In genomic region chr1:203360772-203361171, GRCh38 we compare ENCODE assay signal across 16 cellular contexts. TPM values are rescaled to one million over a fixed set of nuclear protein-coding genes. Genes with fewer than 3 reads are reported as not detected.
DNase-seq lines count a peak whose midpoint lies in the region; ATAC-seq and TF ChIP-seq lines count a peak whose summit lies in the region.
"Had no signal": no experiment of that assay in that cellular context is flagged by ENCODE, and none has a peak within 500 bp of the region (broad histone marks: within the 10 kb centered on the region; RNA-seq: fewer than 3 reads in every experiment).

No MANE protein-coding gene starts in this region.

- H3K4me2 ChIP-seq in OCI-LY7 (ENCODE audit: low read length) = no peak overlapping the region

- intact Hi-C loops in OCI-LY7 (cut with micrococcal nuclease; ENCODE audit: unreplicated experiment) = no loop called here
- intact Hi-C loops in stomach (cut with DNase I; ENCODE audit: low total_unique reads) = no loop called here

- H4K20me1 ChIP-seq in OCI-LY7 (ENCODE audit: insufficient read depth, low read length) = no peaks in the 10 kb centered on the region
- H4K20me1 ChIP-seq: BLaER1 treated with 17β-estradiol and CSF1 and Interleukin-3, amounts not matched to agents 10 nM and 100 nM had no signal

- H3K9me3 Mint-ChIP-seq in stimulated activated naive B cell treated with anti-CD40 and anti-IgM and Interleukin-4, amounts not matched to agents 10 μg/mL and 1 μg/mL and 100 μg/mL, for 72 hours = peaks cover 4 to 7% of the 10 kb centered on the region in 2 donors

- H3K27ac ChIP-seq in subcutaneous abdominal adipose tissue (ENCODE audit: low read depth, low read length) (peak overlapping the region; percentile 31), OCI-LY7 (ENCODE audit: low read depth, low read length, poor library complexity, severe bottlenecking) (no peak overlapping the region), stomach (no peak overlapping the region)
- H3K27ac ChIP-seq: BLaER1 treated with 17β-estradiol and CSF1 and Interleukin-3, amounts not matched to agents 10 nM and 100 nM had no signal

- no peak overlapping the region for H3K4me3 Mint-ChIP-seq in stimulated activated naive B cell treated with anti-CD40 and anti-IgM and Interleukin-4, amounts not matched to agents 10 μg/mL and 1 μg/mL and 100 μg/mL, for 72 hours

- H3K9me3 ChIP-seq in subcutaneous abdominal adipose tissue (ENCODE audit: control insufficient read depth in 5 of 5, low read length in 5 of 5) (no peaks in the 10 kb centered on the region), OCI-LY7 (ENCODE audit: low read length) (no peaks in the 10 kb centered on the region), stomach (no peaks in the 10 kb centered on the region)
- H3K9me3 ChIP-seq: HAP-1 had no signal

- H3K27ac Mint-ChIP-seq in stimulated activated naive B cell treated with anti-CD40 and anti-IgM and Interleukin-4, amounts not matched to agents 10 μg/mL and 1 μg/mL and 100 μg/mL, for 72 hours = no peak overlapping the region

- peaks cover 12 to 21% of the 10 kb centered on the region in 2 donors for H3K4me1 Mint-ChIP-seq in stimulated activated naive B cell treated with anti-CD40 and anti-IgM and Interleukin-4, amounts not matched to agents 10 μg/mL and 1 μg/mL and 100 μg/mL, for 72 hours

- peaks cover 0 to 6% of the 10 kb centered on the region in 2 donors for H3K36me3 Mint-ChIP-seq in stimulated activated naive B cell treated with anti-CD40 and anti-IgM and Interleukin-4, amounts not matched to agents 10 μg/mL and 1 μg/mL and 100 μg/mL, for 72 hours

- H3K27me3 Mint-ChIP-seq in stimulated activated naive B cell treated with anti-CD40 and anti-IgM and Interleukin-4, amounts not matched to agents 10 μg/mL and 1 μg/mL and 100 μg/mL, for 72 hours = peaks cover 10 to 23% of the 10 kb centered on the region in 2 donors

- POLR2A ChIA-PET in OCI-LY7 (lab: Charles Lee) = interaction anchor here (0.5 to 0.8 kb wide), 4 partner anchors 21 to 215 kb away, joined by 3 to 7 read pairs (median 4); no protein-coding TSS in a partner anchor

- CTCF ChIA-PET in OCI-LY7 (lab: Charles Lee; ENCODE audit: unreplicated experiment) = no interaction called here

- no peak overlapping the region for H2AFZ ChIP-seq in OCI-LY7 (ENCODE audit: low read length)

- H3K9ac ChIP-seq in subcutaneous abdominal adipose tissue (ENCODE audit: low read length in 5 of 5) = no peak overlapping the region
- H3K9ac ChIP-seq: BLaER1 treated with 17β-estradiol and CSF1 and Interleukin-3, amounts not matched to agents 10 nM and 100 nM had no signal

- H3K9me2 ChIP-seq in OCI-LY7 (ENCODE audit: insufficient read depth, low read length) = no peaks in the 10 kb centered on the region

- H3K4me3 ChIP-seq in subcutaneous abdominal adipose tissue (ENCODE audit: low read depth in 1 of 5, low read length in 5 of 5) = no peak overlapping the region
- H3K4me3 ChIP-seq in OCI-LY7 (ENCODE audit: low read depth, low read length, poor library complexity, severe bottlenecking) = no peak overlapping the region
- H3K4me3 ChIP-seq in stomach = no peak overlapping the region
- H3K4me3 ChIP-seq: BLaER1 treated with 17β-estradiol and CSF1 and Interleukin-3, amounts not matched to agents 10 nM and 100 nM; HAP-1 had no signal

- no TSS peak for BruUV-seq in OCI-LY7 (replicated peaks; lab: Mats Ljungman, UMichigan)

- no peak for TF ChIP-seq EP300 in stomach (IDR thresholded peaks at IDR 0.05)

- H3K27me3 ChIP-seq in subcutaneous abdominal adipose tissue (ENCODE audit: control insufficient read depth in 5 of 5, insufficient read depth in 4 of 5, low read length in 5 of 5) (no peaks in the 10 kb centered on the region), stomach (peaks cover 0 to 8% (median 0%) of the 10 kb centered on the region in 3 donors)
- H3K27me3 ChIP-seq: BLaER1 treated with 17β-estradiol and CSF1 and Interleukin-3, amounts not matched to agents 10 nM and 100 nM had no signal

- TF ChIP-seq POLR2A in stomach (IDR thresholded peaks at IDR 0.05) = no peak

- ATAC-seq in stimulated activated naive B cell treated with anti-CD40 and anti-IgM and Interleukin-4, amounts not matched to agents 10 μg/mL and 1 μg/mL and 100 μg/mL, for 72 hours (replicated peaks) = no peak

- peaks cover 1 to 44% (median 27%) of the 10 kb centered on the region in 5 donors for H3K4me1 ChIP-seq in subcutaneous abdominal adipose tissue (ENCODE audit: control insufficient read depth in 5 of 5, insufficient read depth in 5 of 5, low read length in 5 of 5)
- H3K4me1 ChIP-seq in OCI-LY7 (ENCODE audit: insufficient read depth, low read length, poor library complexity, severe bottlenecking) = peaks cover 20% of the 10 kb centered on the region
- peaks cover 0 to 5% (median 2%) of the 10 kb centered on the region in 4 donors for H3K4me1 ChIP-seq in stomach
- H3K4me1 ChIP-seq: HAP-1 had no signal

- peak; percentile 7 for DNase-seq in NCI-H146 (lab: John Stamatoyannopoulos, UW)
- DNase-seq in NCI-H146 treated with DMSO at 0.1 percent for 48 hours (lab: John Stamatoyannopoulos, UW; ENCODE audit: unreplicated experiment) = no peak
- DNase-seq in SK-N-DZ (ENCODE audit: low spot score) = peak; percentile 9
- DNase-seq in left kidney (ENCODE audit: low read depth, low spot score) = peak; percentile 59
- no peak for DNase-seq in OCI-LY7 (ENCODE audit: low spot score)
- no peak for DNase-seq in stimulated activated naive B cell treated with anti-CD40 and anti-IgM and Interleukin-4, amounts not matched to agents 10 μg/mL and 1 μg/mL and 100 μg/mL, for 72 hours
- DNase-seq in stomach = no peak
- DNase-seq: 8988T, MV-4-11, NCI-H1694 treated with DMSO at 0.1 percent for 48 hours, NCI-H510A treated with DMSO at 0.1 percent for 48 hours, SHP77 treated with DMSO at 0.1 percent for 48 hours had no signal

- WGBS in stomach, 5 donors = 84 to 92% (median 89%) methylated on average over 6 to 7 of the region's 7 CpGs

- H3K36me3 ChIP-seq in subcutaneous abdominal adipose tissue (ENCODE audit: control insufficient read depth in 5 of 5, insufficient read depth in 5 of 5, low read length in 5 of 5) (no peaks in the 10 kb centered on the region), OCI-LY7 (ENCODE audit: insufficient read depth, low read length) (no peaks in the 10 kb centered on the region), stomach (no peaks in the 10 kb centered on the region)
- H3K36me3 ChIP-seq: BLaER1 treated with 17β-estradiol and CSF1 and Interleukin-3, amounts not matched to agents 10 nM and 100 nM; HAP-1 had no signal

- TF ChIP-seq CTCF in OCI-LY7 (conservative IDR thresholded peaks at IDR 0.05; ENCODE audit: low read length) (no peak), stomach (IDR thresholded peaks at IDR 0.05) (no peak)

- no peaks in the 10 kb centered on the region for H3K79me2 ChIP-seq in OCI-LY7 (ENCODE audit: insufficient read depth, low read depth, low read length)

RNA-seq across cellular contexts. Expression of gene FMOD, which starts 9.8 kb away (rescaled TPM):
- polyA plus RNA-seq in SK-N-DZ (2014; cell fraction: cytosol; rRNA removed) = 0.14 and 0.19 TPM in 2 replicates
- 0.14 TPM in 1 of 2 replicates, not detected in the other for polyA plus RNA-seq in SK-N-DZ (2014; cell fraction: nucleus; rRNA removed)
- total RNA-seq in OCI-LY7 (2014; rRNA removed; shearing (Covaris generic)) = 0.05 TPM in 1 of 2 replicates, not detected in the other
- total RNA-seq in OCI-LY7 (2022) = not detected in 2 replicates
- total RNA-seq in stomach = 100 to 1,000 TPM in 1 of 5 donors, 10 to 100 TPM in 4; 14.7 to 422 (median 54.9) TPM
- polyA plus RNA-seq in stomach = 10 to 100 TPM; 30.1 to 39.7 (median 35.6) TPM
- total RNA-seq: HT-29 had no signal

RNA-seq across cellular contexts. Expression of gene BTG2, which starts 55.5 kb away (rescaled TPM):
- 3.5 and 7.4 TPM in 2 replicates for polyA plus RNA-seq in SK-N-DZ (2014; cell fraction: cytosol; rRNA removed)
- polyA plus RNA-seq in SK-N-DZ (2014; cell fraction: nucleus; rRNA removed) = 5.1 and 5.3 TPM in 2 replicates
- total RNA-seq in OCI-LY7 (2014; rRNA removed; shearing (Covaris generic)) = 146 and 156 TPM in 2 replicates
- total RNA-seq in OCI-LY7 (2022) (99.5 and 102 TPM in 2 replicates), stomach (100 to 1,000 TPM in 3 of 5 donors, 10 to 100 TPM in 2; 80.2 to 231 (median 113) TPM)
- 10 to 100 TPM; 46.4 to 78.9 (median 58.6) TPM for polyA plus RNA-seq in stomach

Comparison
In these comparisons a context has a peak if more than half of its experiments do, and no peak if none do; other contexts are left out.
1. DNase-seq: peak in NCI-H146 (single experiment), SK-N-DZ (single experiment) and left kidney (single experiment); none in NCI-H146 treated with DMSO at 0.1 percent for 48 hours (single experiment), OCI-LY7 (single experiment), stimulated activated naive B cell treated with anti-CD40 and anti-IgM and Interleukin-4, amounts not matched to agents 10 μg/mL and 1 μg/mL and 100 μg/mL, for 72 hours (single experiment) and stomach (single experiment).
2. RNA of gene FMOD, which starts 9.8 kb away (total RNA-seq): 14.7 to 422 TPM in stomach; 0.05 TPM in OCI-LY7; every median in the first group is over 10 times any median in the second.